In the genomic region with DNA sequence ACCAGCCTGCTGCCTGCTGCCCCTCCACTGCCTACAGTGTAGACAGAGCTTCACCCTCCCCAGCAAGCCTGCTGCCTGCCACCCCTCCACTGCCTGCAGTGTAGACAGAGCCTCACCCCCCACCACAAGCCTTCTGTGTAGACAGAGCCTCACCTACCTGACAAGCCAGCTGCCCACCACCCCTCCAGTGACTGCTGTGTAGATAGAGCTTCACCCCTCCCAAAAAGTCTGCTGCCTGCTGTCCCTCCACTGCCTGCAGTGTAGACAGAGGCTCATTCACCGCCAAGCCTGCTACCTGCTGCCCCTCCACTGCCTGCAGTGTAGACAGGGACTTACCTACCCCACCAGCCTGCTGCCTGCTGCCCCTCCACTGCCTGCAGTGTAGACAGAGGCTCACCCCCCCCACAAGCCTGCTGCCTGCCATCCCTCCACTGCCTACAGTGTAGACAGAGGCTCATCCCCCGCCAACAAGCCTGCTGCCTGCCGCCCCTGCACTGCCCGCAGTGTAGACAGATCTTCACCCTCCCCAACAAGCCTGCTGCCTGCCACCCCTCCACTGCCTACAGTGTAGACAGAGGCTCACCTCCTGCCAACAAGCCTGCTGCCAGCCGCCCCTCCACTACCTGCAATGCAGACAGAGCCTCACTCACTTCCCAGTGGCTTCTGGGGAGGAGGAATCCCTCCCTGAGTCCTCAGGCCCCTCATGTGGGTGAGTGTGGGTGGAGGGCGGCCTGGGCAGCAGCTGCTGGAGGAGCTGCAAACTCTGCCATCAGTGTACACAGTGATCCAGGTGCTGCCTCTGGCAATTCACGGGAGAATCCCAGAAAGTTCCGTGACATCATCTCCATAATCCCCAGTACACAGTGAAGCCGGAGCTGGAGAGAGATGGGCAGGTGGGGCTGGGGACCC, we compare ENCODE assay signal across 23 cellular contexts.
A peak's percentile ranks its signal among the peaks of the same experiment; 100 is the strongest.
DNase-seq lines count a peak whose midpoint lies in the region; ATAC-seq and TF ChIP-seq lines count a peak whose summit lies in the region.
"Had no signal": no experiment of that assay in that cellular context is flagged by ENCODE, and none has a peak within 500 bp of the region (broad histone marks: within the 10 kb centered on the region; RNA-seq: fewer than 3 reads in every experiment).

No MANE protein-coding gene starts in this region.

- H3K36me3 Mint-ChIP-seq in T-helper 17 cell (ENCODE audit: low read depth): no peaks in the 10 kb centered on the region

- DNase-seq in DMS153 (lab: John Stamatoyannopoulos, UW): peak; percentile 36
- no peak for DNase-seq in DMS153 treated with DMSO at 0.1 percent for 48 hours (lab: John Stamatoyannopoulos, UW; ENCODE audit: unreplicated experiment)
- DNase-seq in left ventricle myocardium inferior: peak; percentile 9
- DNase-seq in left cardiac atrium: no peak
- DNase-seq in T-helper 17 cell: peak in 1 of 3 donors; percentile 1
- peak; percentile 46 to 70 for DNase-seq in suprapubic skin (ENCODE audit: low spot score in 2 of 2)
- DNase-seq in globus pallidus (ENCODE audit: low spot score): no peak
- no peak for DNase-seq in stimulated activated CD4-positive, alpha-beta T cell treated with anti-CD3 and anti-CD28 coated beads, Interleukin-12 subunit alpha, Interleukin-12 subunit beta, amount 100 ng/mL, for 4 hours
- DNase-seq: activated CD4-positive, alpha-beta T cell treated with anti-CD3 and anti-CD28 coated beads, Interleukin-2, amount 50 U/mL, for 1 hour; activated effector memory CD4-positive, alpha-beta T cell treated with anti-CD3 and anti-CD28 coated beads, Interleukin-2, amount 50 U/mL, for 16 hours; AML-193; amniotic stem cell; cortex of kidney; mammary epithelial cell; NCI-H1436; NCI-H226; nucleus accumbens; stimulated activated CD4-positive, alpha-beta T cell treated with anti-CD3 and anti-CD28 coated beads, Interleukin-4, amount 100 ng/mL, for 4 hours; stomach; trophoblast cell had no signal

- H3K27me3 Mint-ChIP-seq in T-helper 17 cell: peaks cover 13% of the 10 kb centered on the region

- TF ChIP-seq CTCF in left ventricle myocardium inferior (IDR thresholded peaks at IDR 0.05; ENCODE audit: borderline replicate concordance): no peak
- no peak for TF ChIP-seq CTCF in suprapubic skin (IDR thresholded peaks at IDR 0.05)

- H3K27ac ChIP-seq in left ventricle myocardium inferior (replicated peaks) (no peak overlapping the region), suprapubic skin (no peak overlapping the region)
- H3K27ac ChIP-seq: 22Rv1, HL-60, SK-N-MC, stomach had no signal

- H3K4me3 ChIP-seq in left ventricle myocardium inferior (no peak overlapping the region), suprapubic skin (no peak overlapping the region)
- H3K4me3 ChIP-seq: SK-N-MC, stomach had no signal

- ATAC-seq in left cardiac atrium: no peak
- ATAC-seq in T-helper 17 cell: no peak

- TF ChIP-seq EP300 in suprapubic skin (IDR thresholded peaks at IDR 0.05): no peak

- WGBS in suprapubic skin: 81% methylated on average over 5 of the region's 9 CpGs

- H3K4me1 ChIP-seq in left ventricle myocardium inferior (peaks cover 47% of the 10 kb centered on the region), suprapubic skin (peaks cover 25% of the 10 kb centered on the region)

- intact Hi-C loops in left ventricle myocardium inferior (cut with micrococcal nuclease): no loop called here
- intact Hi-C loops in left cardiac atrium (cut with DNase I): no loop called here

- peaks cover 24% of the 10 kb centered on the region for H3K4me1 Mint-ChIP-seq in T-helper 17 cell

- peak overlapping the region; percentile 12 for H3K4me3 Mint-ChIP-seq in T-helper 17 cell

- H3K36me3 ChIP-seq in left ventricle myocardium inferior (no peaks in the 10 kb centered on the region), suprapubic skin (no peaks in the 10 kb centered on the region)
- H3K36me3 ChIP-seq: stomach had no signal

- no peak for TF ChIP-seq POLR2A in suprapubic skin (IDR thresholded peaks at IDR 0.05)

- H3K27me3 ChIP-seq in left ventricle myocardium inferior (ENCODE audit: low read depth): peaks cover 4% of the 10 kb centered on the region
- H3K27me3 ChIP-seq in suprapubic skin: peaks cover 29% of the 10 kb centered on the region

- peak overlapping the region; percentile 84 for H3K27ac Mint-ChIP-seq in T-helper 17 cell

- H3K9me3 ChIP-seq in left ventricle myocardium inferior (replicated peaks) (no peaks in the 10 kb centered on the region), T-helper 17 cell (ENCODE audit: control insufficient read depth, low read length, poor library complexity, severe bottlenecking) (no peaks in the 10 kb centered on the region), suprapubic skin (no peaks in the 10 kb centered on the region)
- H3K9me3 ChIP-seq: stomach had no signal

Comparison
In these comparisons a context has a peak if more than half of its experiments do, and no peak if none do; other contexts are left out.
1. DNase-seq: peak in DMS153 (single experiment), left ventricle myocardium inferior (single experiment) and suprapubic skin (2 of 2); none in DMS153 treated with DMSO at 0.1 percent for 48 hours (single experiment), left cardiac atrium (single experiment), globus pallidus (single experiment) and stimulated activated CD4-positive, alpha-beta T cell treated with anti-CD3 and anti-CD28 coated beads, Interleukin-12 subunit alpha, Interleukin-12 subunit beta, amount 100 ng/mL, for 4 hours (single experiment).